Comparison of ENCODE assay signal across 7 cellular contexts in genomic region chr2:62101886-62102285, GRCh38.
"Had no signal": no experiment of that assay in that cellular context is flagged by ENCODE, and none has a peak within 500 bp of the region (broad histone marks: within the 10 kb centered on the region; RNA-seq: fewer than 3 reads in every experiment).

No MANE protein-coding gene starts in this region.

- H3K27ac ChIP-seq: GM23248 had no signal

- H3K4me1 ChIP-seq: HAP-1 had no signal

- H3K27ac Mint-ChIP-seq: HFFc6 had no signal

- H3K4me3 ChIP-seq: GM23248, HAP-1 had no signal

- H3K9me3 ChIP-seq: HAP-1 had no signal

- H3K4me3 Mint-ChIP-seq: HFFc6 had no signal

- H3K9me3 Mint-ChIP-seq: HFFc6 had no signal

- DNase-seq: GM23248, GOT3, H7, HFFc6, IMR-90 had no signal

- H3K9ac ChIP-seq: GM23248 had no signal

- H3K36me3 ChIP-seq: HAP-1 had no signal

- ATAC-seq: HCT116 had no signal
